In genomic region chr20:22861231-22861980, GRCh38 we compare ENCODE assay signal across 14 cellular contexts.
DNase-seq lines count a peak whose midpoint lies in the region; ATAC-seq and TF ChIP-seq lines count a peak whose summit lies in the region.
"Had no signal": no experiment of that assay in that cellular context is flagged by ENCODE, and none has a peak within 500 bp of the region (broad histone marks: within the 10 kb centered on the region; RNA-seq: fewer than 3 reads in every experiment).

No MANE protein-coding gene starts in this region.

- no peaks in the 10 kb centered on the region for H3K4me1 Mint-ChIP-seq in activated CD8-positive, alpha-beta T cell treated with anti-CD3 and anti-CD28 coated beads for 36 hours (ENCODE audit: low read depth)

- no peaks in the 10 kb centered on the region for H3K36me3 Mint-ChIP-seq in activated CD8-positive, alpha-beta T cell treated with anti-CD3 and anti-CD28 coated beads for 36 hours (ENCODE audit: low read depth)

- DNase-seq in AG08395 (ENCODE audit: low spot score): peak; percentile 26
- DNase-seq in M059J (ENCODE audit: low read depth): peak; percentile 84
- DNase-seq in dermis blood vessel endothelial cell: peak; percentile 78
- peak; percentile 62 to 85 for DNase-seq in lung microvascular endothelial cell (ENCODE audit: low read depth in 2 of 2)
- DNase-seq in activated CD8-positive, alpha-beta T cell treated with anti-CD3 and anti-CD28 coated beads for 36 hours: no peak
- no peak for DNase-seq in nucleus accumbens (lab: John Stamatoyannopoulos, UW)
- no peak for DNase-seq in NCI-H2081 (lab: John Stamatoyannopoulos, UW)
- DNase-seq: activated CD4-positive, CD25-positive, alpha-beta regulatory T cell treated with anti-CD3 and anti-CD28 coated beads, Interleukin-2, amount 50 U/mL, for 72 hours; activated CD8-positive, alpha-beta memory T cell treated with anti-CD3 and anti-CD28 coated beads, Interleukin-2, amount 50 U/mL, for 48 hours; activated naive CD4-positive, alpha-beta T cell treated with anti-CD3 and anti-CD28 coated beads for 36 hours; effector memory CD4-positive, alpha-beta T cell; NCI-H526 had no signal

- H3K27ac Mint-ChIP-seq in activated CD8-positive, alpha-beta T cell treated with anti-CD3 and anti-CD28 coated beads for 36 hours: no peak overlapping the region
- H3K27ac Mint-ChIP-seq: activated naive CD4-positive, alpha-beta T cell treated with anti-CD3 and anti-CD28 coated beads for 36 hours; T-helper 1 cell treated with Interleukin-12 subunit alpha and Interleukin-12 subunit beta and Interleukin-4 antibody, amounts not matched to agents 30 μg/mL and 1 μg/mL, for 36 hours had no signal

- no peak for ATAC-seq in activated CD8-positive, alpha-beta T cell treated with anti-CD3 and anti-CD28 coated beads for 36 hours
- no peak for ATAC-seq in GM21825 (IDR thresholded peaks at IDR 0.05; ENCODE audit: unreplicated experiment)

- intact Hi-C loops in activated CD8-positive, alpha-beta T cell treated with anti-CD3 and anti-CD28 coated beads for 36 hours (cut with micrococcal nuclease): no loop called here

- TF ChIP-seq CTCF in activated CD8-positive, alpha-beta T cell treated with anti-CD3 and anti-CD28 coated beads for 36 hours (IDR thresholded peaks at IDR 0.05): no peak

- POLR2A ChIA-PET in activated CD8-positive, alpha-beta T cell treated with anti-CD3 and anti-CD28 coated beads for 36 hours (lab: Charles Lee): no interaction called here

- H3K27me3 Mint-ChIP-seq in activated CD8-positive, alpha-beta T cell treated with anti-CD3 and anti-CD28 coated beads for 36 hours: no peaks in the 10 kb centered on the region

- H3K4me3 Mint-ChIP-seq in activated CD8-positive, alpha-beta T cell treated with anti-CD3 and anti-CD28 coated beads for 36 hours: no peak overlapping the region
- H3K4me3 Mint-ChIP-seq: activated naive CD4-positive, alpha-beta T cell treated with anti-CD3 and anti-CD28 coated beads for 36 hours; T-helper 1 cell treated with Interleukin-12 subunit alpha and Interleukin-12 subunit beta and Interleukin-4 antibody, amounts not matched to agents 30 μg/mL and 1 μg/mL, for 36 hours had no signal

- CTCF ChIA-PET in activated CD8-positive, alpha-beta T cell treated with anti-CD3 and anti-CD28 coated beads for 36 hours (lab: Charles Lee): no interaction called here

- H3K9me3 Mint-ChIP-seq in activated CD8-positive, alpha-beta T cell treated with anti-CD3 and anti-CD28 coated beads for 36 hours: no peaks in the 10 kb centered on the region
- H3K9me3 Mint-ChIP-seq: T-helper 1 cell treated with Interleukin-12 subunit alpha and Interleukin-12 subunit beta and Interleukin-4 antibody, amounts not matched to agents 30 μg/mL and 1 μg/mL, for 36 hours had no signal

Comparison
In these comparisons a context has a peak if more than half of its experiments do, and no peak if none do; other contexts are left out.
1. DNase-seq: peak in AG08395 (single experiment), M059J (single experiment), dermis blood vessel endothelial cell (single experiment) and lung microvascular endothelial cell (2 of 2); none in activated CD8-positive, alpha-beta T cell treated with anti-CD3 and anti-CD28 coated beads for 36 hours (single experiment), nucleus accumbens (0 of 56) and NCI-H2081 (0 of 2).